In genomic region chr2:60880633-60880987, GRCh38 we compare ENCODE assay signal across 8 cellular contexts.
DNase-seq lines count a peak whose midpoint lies in the region; ATAC-seq and TF ChIP-seq lines count a peak whose summit lies in the region.

No MANE protein-coding gene starts in this region.

- H3K4me3 Mint-ChIP-seq in dendritic cell treated with granulocyte-macrophage colony-stimulating factor and Interleukin-4, amounts not matched to agents 40 ng/mL and 50 ng/mL, for 4 days = peak overlapping the region; percentile 99

- no peak for ATAC-seq in activated CD4-positive, CD25-positive, alpha-beta regulatory T cell treated with anti-CD3 and anti-CD28 coated beads, Interleukin-2, amount 50 U/mL, for 24 hours

- intact Hi-C loops in dendritic cell treated with granulocyte-macrophage colony-stimulating factor and Interleukin-4, amounts not matched to agents 40 ng/mL and 50 ng/mL, for 4 days (cut with micrococcal nuclease) = loop anchor here (5.0 kb wide), 2 partner anchors 63 to 117 kb away; no protein-coding TSS in a partner anchor

- H3K27me3 ChIP-seq in muscle layer of duodenum (ENCODE audit: low read depth, low read length) = no peaks in the 10 kb centered on the region

- no peak for TF ChIP-seq POLR2A in NB4 (IDR thresholded peaks at IDR 0.05; ENCODE audit: extremely low read depth, insufficient read length)

- peaks cover 16% of the 10 kb centered on the region for H3K4me1 Mint-ChIP-seq in dendritic cell treated with granulocyte-macrophage colony-stimulating factor and Interleukin-4, amounts not matched to agents 40 ng/mL and 50 ng/mL, for 4 days (ENCODE audit: low read depth)

- H3K27ac Mint-ChIP-seq in dendritic cell treated with granulocyte-macrophage colony-stimulating factor and Interleukin-4, amounts not matched to agents 40 ng/mL and 50 ng/mL, for 4 days = peak overlapping the region; percentile 99

- no peaks in the 10 kb centered on the region for H3K27me3 Mint-ChIP-seq in dendritic cell treated with granulocyte-macrophage colony-stimulating factor and Interleukin-4, amounts not matched to agents 40 ng/mL and 50 ng/mL, for 4 days

- no peak for TF ChIP-seq CTCF in NB4 (IDR thresholded peaks at IDR 0.05; ENCODE audit: low read depth, low read length)

- H3K36me3 Mint-ChIP-seq in dendritic cell treated with granulocyte-macrophage colony-stimulating factor and Interleukin-4, amounts not matched to agents 40 ng/mL and 50 ng/mL, for 4 days (ENCODE audit: low read depth) = peaks cover 33% of the 10 kb centered on the region

- H3K4me3 ChIP-seq in NB4 (ENCODE audit: low read depth, low read length) (peak overlapping the region; percentile 85), muscle layer of duodenum (ENCODE audit: low read depth in 1 of 2, low read length in 2 of 2) (peak overlapping the region; percentile 65 to 86)

- H3K27ac ChIP-seq in muscle layer of duodenum (ENCODE audit: low read length) = peak overlapping the region; percentile 87

- DNase-seq in SKM-1 (lab: John Stamatoyannopoulos, UW; ENCODE audit: unreplicated experiment) (peak; percentile 53), SKM-1 treated with dmso at 0.1 percent for 144 hours (lab: John Stamatoyannopoulos, UW; ENCODE audit: unreplicated experiment) (no peak), NB4 (ENCODE audit: low read depth) (no peak), T-helper 9 cell (no peak)
- DNase-seq in stimulated activated CD8-positive, alpha-beta memory T cell treated with anti-CD3 and anti-CD28 coated beads, Interleukin-4, amount 100 ng/mL, for 48 hours = no peak

- H3K36me3 ChIP-seq in muscle layer of duodenum (ENCODE audit: control insufficient read depth in 1 of 2, insufficient read depth in 2 of 2, low read length in 2 of 2) = peaks cover 0 to 8% of the 10 kb centered on the region in 2 donors

- H3K9me3 ChIP-seq in muscle layer of duodenum (ENCODE audit: control insufficient read depth in 1 of 2, low read length in 2 of 2) = no peaks in the 10 kb centered on the region

- H3K9me3 Mint-ChIP-seq in dendritic cell treated with granulocyte-macrophage colony-stimulating factor and Interleukin-4, amounts not matched to agents 40 ng/mL and 50 ng/mL, for 4 days = peaks cover 5% of the 10 kb centered on the region

- H3K4me1 ChIP-seq in muscle layer of duodenum (ENCODE audit: control insufficient read depth in 1 of 2, insufficient read depth in 2 of 2, low read length in 2 of 2) = peaks cover 7 to 11% of the 10 kb centered on the region in 2 donors
